In the genomic region with DNA sequence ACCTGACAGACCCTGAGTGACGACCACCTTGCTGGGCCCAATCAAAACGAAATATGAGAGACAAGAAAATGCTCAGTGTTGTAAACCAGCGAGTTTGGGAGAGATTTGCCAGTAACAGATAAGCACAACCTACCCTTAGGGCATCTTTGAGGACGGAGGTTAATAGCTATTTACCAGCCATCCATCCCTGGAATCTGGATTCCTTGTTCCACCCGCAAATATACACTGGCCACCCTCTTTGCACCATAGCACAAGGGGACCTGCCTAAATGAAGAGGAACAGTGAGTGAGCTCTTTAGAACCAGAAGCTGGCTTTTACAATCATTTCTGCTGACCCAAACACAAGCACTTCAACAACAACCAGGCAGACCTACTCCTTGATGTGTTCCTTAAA, we compare ENCODE assay signal across 1 cellular context.
TF ChIP-seq lines count a peak whose summit lies in the region.

No MANE protein-coding gene starts in this region.

TF ChIP-seq in endothelial cell of umbilical vein, 7 proteins besides CTCF, POLR2A, EP300 and RAD21 (continued from another document):
- TF ChIP-seq, protein P1, sequence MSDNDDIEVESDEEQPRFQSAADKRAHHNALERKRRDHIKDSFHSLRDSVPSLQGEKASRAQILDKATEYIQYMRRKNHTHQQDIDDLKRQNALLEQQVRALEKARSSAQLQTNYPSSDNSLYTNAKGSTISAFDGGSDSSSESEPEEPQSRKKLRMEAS (IDR thresholded peaks at IDR 0.05; ENCODE audit: insufficient read depth, insufficient read length) = no peak
- TF ChIP-seq JUN (IDR thresholded peaks at IDR 0.05; ENCODE audit: borderline replicate concordance, insufficient read depth, insufficient read length, low read depth) = no peak
- TF ChIP-seq FOS (IDR thresholded peaks at IDR 0.05; ENCODE audit: borderline replicate concordance, insufficient read depth, low read length) = no peak
- no peak for TF ChIP-seq GATA2 (IDR thresholded peaks at IDR 0.05; ENCODE audit: insufficient read depth, insufficient read length, low read depth, low read length)
- no peak for TF ChIP-seq POLR2AphosphoS5 (IDR thresholded peaks at IDR 0.05; ENCODE audit: insufficient read depth, low read depth, low read length)
